Comparison of ENCODE assay signal across 30 cellular contexts in the genomic region with DNA sequence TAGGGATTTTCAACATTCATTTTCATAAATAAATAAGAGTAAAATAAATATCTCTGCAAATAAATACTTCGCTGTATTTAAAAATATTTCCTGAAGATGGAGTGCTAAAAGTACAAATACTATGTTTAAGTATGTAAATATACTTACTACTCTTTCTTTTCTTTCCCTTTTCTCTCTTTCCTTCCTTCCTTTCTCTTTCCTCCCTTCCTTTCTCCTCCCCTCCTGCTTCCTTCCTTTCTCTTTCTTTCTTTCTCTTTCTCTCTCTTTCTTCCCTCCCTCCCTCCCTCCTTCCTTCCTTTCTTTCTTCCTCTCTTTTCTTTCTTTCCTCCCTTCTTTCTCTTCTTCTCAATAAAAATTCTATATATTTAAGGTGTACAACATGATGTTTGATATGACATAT.
"Had no signal": no experiment of that assay in that cellular context is flagged by ENCODE, and none has a peak within 500 bp of the region (broad histone marks: within the 10 kb centered on the region; RNA-seq: fewer than 3 reads in every experiment).

No MANE protein-coding gene starts in this region.

- H3K9me3 Mint-ChIP-seq: natural killer cell; nephron; neural progenitor cell; stimulated activated memory B cell treated with anti-CD40 and anti-IgM and Interleukin-4, amounts not matched to agents 10 μg/mL and 1 μg/mL and 100 μg/mL, for 72 hours; stimulated activated naive CD8-positive, alpha-beta T cell treated with anti-CD3 and anti-CD28 coated beads, Interleukin-15, amount 100 ng/mL, for 72 hours had no signal

- H3K27ac Mint-ChIP-seq: natural killer cell; nephron; neural progenitor cell; stimulated activated memory B cell treated with anti-CD40 and anti-IgM and Interleukin-4, amounts not matched to agents 10 μg/mL and 1 μg/mL and 100 μg/mL, for 72 hours; stimulated activated naive CD8-positive, alpha-beta T cell treated with anti-CD3 and anti-CD28 coated beads, Interleukin-15, amount 100 ng/mL, for 72 hours had no signal

- H3K79me2 ChIP-seq: parathyroid adenoma had no signal

- H2AFZ ChIP-seq: neural progenitor cell, parathyroid adenoma had no signal

- H3K36me3 ChIP-seq: neural progenitor cell, ovary, right lobe of liver, sigmoid colon, spleen, suprapubic skin, tibial artery, upper lobe of left lung, vagina had no signal

- H3K9ac ChIP-seq: neural progenitor cell, parathyroid adenoma had no signal

- H3K9me3 ChIP-seq: ovary, psoas muscle, right lobe of liver, sigmoid colon, spleen, suprapubic skin, testis, tibial artery, upper lobe of left lung, vagina had no signal

- H3K36me3 Mint-ChIP-seq: natural killer cell; stimulated activated memory B cell treated with anti-CD40 and anti-IgM and Interleukin-4, amounts not matched to agents 10 μg/mL and 1 μg/mL and 100 μg/mL, for 72 hours had no signal

- H3K27me3 Mint-ChIP-seq: progenitor cell of endocrine pancreas; stimulated activated memory B cell treated with anti-CD40 and anti-IgM and Interleukin-4, amounts not matched to agents 10 μg/mL and 1 μg/mL and 100 μg/mL, for 72 hours; stimulated activated naive CD8-positive, alpha-beta T cell treated with anti-CD3 and anti-CD28 coated beads, Interleukin-15, amount 100 ng/mL, for 72 hours had no signal

- H3K27ac ChIP-seq: neural progenitor cell, ovary, parathyroid adenoma, psoas muscle, right lobe of liver, sigmoid colon, spleen, suprapubic skin, testis, tibial artery, upper lobe of left lung, vagina had no signal

- DNase-seq: natural killer cell; occipital lobe; ovary; posterior cingulate gyrus; psoas muscle; right cardiac atrium; right lobe of liver; sigmoid colon; small intestine; spleen; stimulated activated CD4-positive, alpha-beta T cell treated with anti-CD3 and anti-CD28 coated beads, Interleukin-12 subunit alpha, Interleukin-12 subunit beta, amount 100 ng/mL, for 4 hours; stimulated activated CD4-positive, alpha-beta T cell treated with anti-CD3 and anti-CD28 coated beads, Interleukin-1b, Interleukin-23, amount 100 ng/mL, for 48 hours; stimulated activated CD4-positive, alpha-beta T cell treated with anti-CD3 and anti-CD28 coated beads, Interleukin-4, amount 100 ng/mL, for 1 hour; stimulated activated CD4-positive, alpha-beta T cell treated with anti-CD3 and anti-CD28 coated beads, Interleukin-4, amount 100 ng/mL, for 4 hours; stimulated activated CD8-positive, alpha-beta memory T cell treated with anti-CD3 and anti-CD28 coated beads, Interleukin-4, amount 100 ng/mL, for 48 hours; stimulated activated naive CD4-positive, alpha-beta T cell; stimulated activated naive CD8-positive, alpha-beta T cell treated with anti-CD3 and anti-CD28 coated beads, Interleukin-15, amount 100 ng/mL, for 72 hours; stimulated activated naive CD8-positive, alpha-beta T cell treated with anti-CD3 and anti-CD28 coated beads, Interleukin-15, Interleukin-2, amounts not matched to agents 100 U/mL and 50 U/mL, for 24 hours; substantia nigra; testis; tibial artery; trophoblast cell; upper lobe of left lung had no signal

- H3K4me1 Mint-ChIP-seq: natural killer cell; stimulated activated memory B cell treated with anti-CD40 and anti-IgM and Interleukin-4, amounts not matched to agents 10 μg/mL and 1 μg/mL and 100 μg/mL, for 72 hours; stimulated activated naive CD8-positive, alpha-beta T cell treated with anti-CD3 and anti-CD28 coated beads, Interleukin-15, amount 100 ng/mL, for 72 hours had no signal

- H3K4me2 ChIP-seq: neural progenitor cell had no signal

- FAIRE-seq: small intestine had no signal

- H3K4me1 ChIP-seq: parathyroid adenoma, psoas muscle, right lobe of liver, spleen, suprapubic skin, testis, vagina had no signal

- H3K4me3 Mint-ChIP-seq: natural killer cell; nephron; neural progenitor cell; stimulated activated memory B cell treated with anti-CD40 and anti-IgM and Interleukin-4, amounts not matched to agents 10 μg/mL and 1 μg/mL and 100 μg/mL, for 72 hours; stimulated activated naive CD8-positive, alpha-beta T cell treated with anti-CD3 and anti-CD28 coated beads, Interleukin-15, amount 100 ng/mL, for 72 hours had no signal

- H3K4me3 ChIP-seq: neural progenitor cell, ovary, psoas muscle, right lobe of liver, sigmoid colon, spleen, suprapubic skin, testis, tibial artery, upper lobe of left lung, vagina had no signal

- H3K27me3 ChIP-seq: neural progenitor cell, ovary, right lobe of liver, sigmoid colon, suprapubic skin, testis, tibial artery, upper lobe of left lung, vagina had no signal
